ENCODE assay signal across 1 cellular context in genomic region chr2:20172273-20173052, GRCh38.
TF ChIP-seq lines count a peak whose summit lies in the region.

No MANE protein-coding gene starts in this region.

TF ChIP-seq in H1, 55 proteins besides CTCF, POLR2A, EP300 and RAD21 (continued from another document):
- TF ChIP-seq E2F6 (IDR thresholded peaks at IDR 0.05) (no peak), YY1 (IDR thresholded peaks at IDR 0.05; ENCODE audit: low read depth, low read length) (no peak), HDAC2 (IDR thresholded peaks at IDR 0.05; ENCODE audit: borderline replicate concordance in 1 of 2, low read depth in 2 of 2, low read length in 2 of 2) (no peak)
